In genomic region chr1:184387069-184387870, GRCh38 we compare ENCODE assay signal across 8 cellular contexts. TPM values are rescaled to one million over a fixed set of nuclear protein-coding genes. Genes with fewer than 3 reads are reported as not detected.
DNase-seq lines count a peak whose midpoint lies in the region; ATAC-seq and TF ChIP-seq lines count a peak whose summit lies in the region.

No MANE protein-coding gene starts in this region.

- no peaks in the 10 kb centered on the region for H3K27me3 ChIP-seq in heart left ventricle
- H3K27me3 ChIP-seq in prostate gland (replicated peaks; ENCODE audit: insufficient read depth), result no peaks in the 10 kb centered on the region

- peaks cover 31% of the 10 kb centered on the region for H3K4me1 Mint-ChIP-seq in CD14-positive monocyte

- no peaks in the 10 kb centered on the region for H3K36me3 ChIP-seq in heart left ventricle
- H3K36me3 ChIP-seq in prostate gland, result no peaks in the 10 kb centered on the region

- peak; percentile 34 for ATAC-seq in GM21723 (IDR thresholded peaks at IDR 0.05; ENCODE audit: unreplicated experiment)
- peak; percentile 25 to 50 for ATAC-seq in activated naive CD4-positive, alpha-beta T cell treated with anti-CD3 and anti-CD28 coated beads, Interleukin-2, amount 50 U/mL, for 72 hours
- peak; percentile 23 to 36 (median 32) for ATAC-seq in heart left ventricle
- no peak for ATAC-seq in HG03469 (IDR thresholded peaks at IDR 0.05; ENCODE audit: unreplicated experiment)
- ATAC-seq in GM21529 (IDR thresholded peaks at IDR 0.05; ENCODE audit: unreplicated experiment), result no peak

- TF ChIP-seq CTCF in CD14-positive monocyte (IDR thresholded peaks at IDR 0.05) (no peak), heart left ventricle (IDR thresholded peaks at IDR 0.05) (no peak), prostate gland (IDR thresholded peaks at IDR 0.05) (peak in 1 of 4 experiments; percentile 1)

- H3K4me3 Mint-ChIP-seq in CD14-positive monocyte, result peak overlapping the region; percentile 84 to 95

- TF ChIP-seq POLR2A in heart left ventricle (IDR thresholded peaks at IDR 0.05), result no peak
- no peak for TF ChIP-seq POLR2A in prostate gland (IDR thresholded peaks at IDR 0.05)

- no peak for DNase-seq in CD14-positive monocyte (ENCODE audit: low spot score)
- peak; percentile 41 for DNase-seq in NCI-H774 (lab: John Stamatoyannopoulos, UW)
- peak; percentile 26 to 59 for DNase-seq in activated naive CD4-positive, alpha-beta T cell treated with anti-CD3 and anti-CD28 coated beads, Interleukin-2, amount 50 U/mL, for 72 hours (ENCODE audit: low spot score in 2 of 2)
- DNase-seq in heart left ventricle, result peak; percentile 34 to 81 (median 63)
- DNase-seq in prostate gland (ENCODE audit: low spot score), result peak; percentile 43

- peak overlapping the region in 1 of 7 donors; percentile 55 for H3K27ac Mint-ChIP-seq in CD14-positive monocyte
- peak overlapping the region in 1 of 2 donors; percentile 19 for H3K27ac Mint-ChIP-seq in activated naive CD4-positive, alpha-beta T cell treated with anti-CD3 and anti-CD28 coated beads, Interleukin-2, amount 50 U/mL, for 72 hours

- peaks cover 18 to 33% (median 21%) of the 10 kb centered on the region in 3 donors for H3K27me3 Mint-ChIP-seq in CD14-positive monocyte (ENCODE audit: low read depth in 3 of 3)

- peaks cover 0 to 46% (median 31%) of the 10 kb centered on the region in 12 donors for H3K4me1 ChIP-seq in heart left ventricle
- no peaks in the 10 kb centered on the region for H3K4me1 ChIP-seq in prostate gland (replicated peaks)

- H3K9me3 ChIP-seq in heart left ventricle, result no peaks in the 10 kb centered on the region
- no peaks in the 10 kb centered on the region for H3K9me3 ChIP-seq in prostate gland

- H3K9me3 Mint-ChIP-seq in CD14-positive monocyte, result peaks cover 0 to 2% (median 0%) of the 10 kb centered on the region in 7 donors
- H3K9me3 Mint-ChIP-seq in activated naive CD4-positive, alpha-beta T cell treated with anti-CD3 and anti-CD28 coated beads, Interleukin-2, amount 50 U/mL, for 72 hours, result no peaks in the 10 kb centered on the region

- peaks cover 0 to 2% of the 10 kb centered on the region in 2 donors for H3K36me3 Mint-ChIP-seq in CD14-positive monocyte
- peaks cover 8 to 16% of the 10 kb centered on the region in 2 donors for H3K36me3 Mint-ChIP-seq in activated naive CD4-positive, alpha-beta T cell treated with anti-CD3 and anti-CD28 coated beads, Interleukin-2, amount 50 U/mL, for 72 hours

- 0 to 1% (median 1%) methylated on average over 45 to 67 of the region's 67 CpGs for whole genome bisulfite sequencing in heart left ventricle, 4 donors
- 1% methylated on average over 51 of the region's 67 CpGs for WGBS in prostate gland

- intact Hi-C loops in CD14-positive monocyte (cut with micrococcal nuclease) (no loop called here), heart left ventricle (cut with DNase I) (loop anchor here (2.0 to 10.0 kb wide), 11 partner anchors 80 to 312 kb away; no protein-coding TSS in a partner anchor), prostate gland (cut with DNase I) (loop anchor here (2.0 to 10.0 kb wide), 4 partner anchors 95 to 312 kb away; no protein-coding TSS in a partner anchor)

- H3K27ac ChIP-seq in heart left ventricle, result peak overlapping the region; percentile 83 to 97 (median 92)
- peak overlapping the region; percentile 93 to 94 for H3K27ac ChIP-seq in prostate gland

- peak overlapping the region; percentile 85 to 99 (median 94) for H3K4me3 ChIP-seq in heart left ventricle
- peak overlapping the region; percentile 98 for H3K4me3 ChIP-seq in prostate gland

RNA-seq across cellular contexts. Expression of gene C1orf21, which starts 0.4 kb away (rescaled TPM):
- polyA plus RNA-seq in CD14-positive monocyte, result 1 to 10 TPM in 1 of 2 donors, under 1 TPM in 1; 0.28 to 1.1 TPM
- total RNA-seq in activated naive CD4-positive, alpha-beta T cell treated with anti-CD3 and anti-CD28 coated beads, Interleukin-2, amount 50 U/mL, for 72 hours, result 1 to 10 TPM; 2.2 to 2.3 TPM
- total RNA-seq in heart left ventricle, result 10 to 100 TPM; 57.5 to 81.3 (median 69.2) TPM
- 10 to 100 TPM; 32.0 to 32.3 TPM for polyA plus RNA-seq in heart left ventricle
- total RNA-seq in prostate gland, result 10 to 100 TPM; 28.8 to 79.3 TPM

Comparison
In these comparisons a context has a peak if more than half of its experiments do, and no peak if none do; other contexts are left out.
1. ATAC-seq: peak in GM21723 (single experiment), activated naive CD4-positive, alpha-beta T cell treated with anti-CD3 and anti-CD28 coated beads, Interleukin-2, amount 50 U/mL, for 72 hours (2 of 2) and heart left ventricle (4 of 4); none in HG03469 (single experiment) and GM21529 (single experiment).
2. RNA of gene C1orf21, which starts 0.4 kb away (total RNA-seq): 28.8 to 79.3 TPM in prostate gland and 57.5 to 81.3 TPM in heart left ventricle; 2.2 to 2.3 TPM in activated naive CD4-positive, alpha-beta T cell treated with anti-CD3 and anti-CD28 coated beads, Interleukin-2, amount 50 U/mL, for 72 hours; every median in the first group is over 4 times any median in the second.
3. intact Hi-C loops: an anchor here in heart left ventricle (2.0 to 10.0 kb wide) and prostate gland (2.0 to 10.0 kb wide); none called in CD14-positive monocyte.